ENCODE assay signal across 8 cellular contexts in the genomic region with DNA sequence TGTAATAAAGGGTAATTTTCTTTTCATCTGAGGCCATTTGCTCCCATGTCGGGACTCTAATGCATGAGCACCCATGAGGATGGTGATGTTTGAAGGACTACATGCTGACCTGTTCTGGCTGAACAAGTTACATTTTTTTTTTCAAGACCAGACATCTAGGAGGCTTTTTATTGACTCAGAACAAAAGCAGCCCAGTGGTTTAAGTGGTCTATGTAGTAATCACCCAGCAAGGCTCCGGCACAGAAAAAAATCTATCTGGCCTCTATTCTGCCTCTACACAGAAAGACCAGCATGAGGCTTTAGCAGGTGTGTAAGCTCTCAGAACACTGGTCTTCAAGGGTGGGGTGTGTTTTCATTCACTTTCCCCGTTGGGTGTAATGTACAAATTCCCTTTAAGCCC. TPM values are rescaled to one million over a fixed set of nuclear protein-coding genes. Genes with fewer than 3 reads are reported as not detected.
A peak's percentile ranks its signal among the peaks of the same experiment; 100 is the strongest.
DNase-seq lines count a peak whose midpoint lies in the region; ATAC-seq and TF ChIP-seq lines count a peak whose summit lies in the region.

No MANE protein-coding gene starts in this region.

- TF ChIP-seq CTCF in GM06990 (IDR thresholded peaks at IDR 0.05; ENCODE audit: insufficient read depth, low read length, poor library complexity, severe bottlenecking) = no peak
- TF ChIP-seq CTCF in CD8-positive, alpha-beta T cell (IDR thresholded peaks at IDR 0.05) = no peak
- no peak for TF ChIP-seq CTCF in lower lobe of right lung (IDR thresholded peaks at IDR 0.05)
- no peak for TF ChIP-seq CTCF in heart right ventricle (IDR thresholded peaks at IDR 0.05)

- H3K36me3 ChIP-seq in GM06990 (ENCODE audit: control insufficient read depth, insufficient read depth, low read length) = no peaks in the 10 kb centered on the region
- no peaks in the 10 kb centered on the region for H3K36me3 ChIP-seq in CD8-positive, alpha-beta T cell (ENCODE audit: insufficient read depth, low read length)
- no peaks in the 10 kb centered on the region for H3K36me3 ChIP-seq in lower lobe of right lung
- H3K36me3 ChIP-seq in heart right ventricle = no peaks in the 10 kb centered on the region

- no peak overlapping the region for H3K27ac Mint-ChIP-seq in CD8-positive, alpha-beta T cell

- ATAC-seq in GM21390 (IDR thresholded peaks at IDR 0.05; ENCODE audit: unreplicated experiment) (peak; percentile 80), HG03457 (IDR thresholded peaks at IDR 0.05; ENCODE audit: unreplicated experiment) (peak; percentile 82), lower lobe of right lung (no peak), heart right ventricle (no peak)
- ATAC-seq in CD8-positive, alpha-beta T cell = no peak

- no peak overlapping the region for H3K27ac ChIP-seq in CD8-positive, alpha-beta T cell (ENCODE audit: low read depth, low read length)
- H3K27ac ChIP-seq in lower lobe of right lung (no peak overlapping the region), heart right ventricle (no peak overlapping the region)

- H3K27me3 Mint-ChIP-seq in CD8-positive, alpha-beta T cell (ENCODE audit: low read depth) = no peaks in the 10 kb centered on the region

- H3K9me3 ChIP-seq in CD8-positive, alpha-beta T cell (ENCODE audit: low read length) = no peaks in the 10 kb centered on the region
- no peaks in the 10 kb centered on the region for H3K9me3 ChIP-seq in lower lobe of right lung
- no peaks in the 10 kb centered on the region for H3K9me3 ChIP-seq in heart right ventricle

- no peak overlapping the region for H3K4me3 Mint-ChIP-seq in CD8-positive, alpha-beta T cell

- H3K36me3 Mint-ChIP-seq in CD8-positive, alpha-beta T cell = peaks cover 6% of the 10 kb centered on the region

- peaks cover 73% of the 10 kb centered on the region for H3K4me1 Mint-ChIP-seq in CD8-positive, alpha-beta T cell (ENCODE audit: low read depth)

- 84 to 92% methylated on average over 3 of the region's 3 CpGs for WGBS in heart right ventricle, 2 donors

- intact Hi-C loops in CD8-positive, alpha-beta T cell (cut with DNase I, micrococcal nuclease) = loop anchor here (2.0 to 5.0 kb wide), 2 partner anchors 13 to 73 kb away; no protein-coding TSS in a partner anchor
- intact Hi-C loops in lower lobe of right lung (cut with DNase I) (no loop called here), heart right ventricle (cut with DNase I) (no loop called here)

- H3K4me3 ChIP-seq in GM06990 (replicated peaks; ENCODE audit: low read depth, low read length) (no peak overlapping the region), lower lobe of right lung (no peak overlapping the region), heart right ventricle (no peak overlapping the region)
- H3K4me3 ChIP-seq in CD8-positive, alpha-beta T cell (ENCODE audit: low read depth, low read length) = no peak overlapping the region

- H3K27me3 ChIP-seq in GM06990 (replicated peaks; ENCODE audit: control insufficient read depth, insufficient read depth, low read length) (no peaks in the 10 kb centered on the region), lower lobe of right lung (ENCODE audit: low read depth) (no peaks in the 10 kb centered on the region), heart right ventricle (no peaks in the 10 kb centered on the region)
- H3K27me3 ChIP-seq in CD8-positive, alpha-beta T cell (ENCODE audit: insufficient read depth, low read length) = no peaks in the 10 kb centered on the region

- DNase-seq in GM06990 (ENCODE audit: extremely low read depth, insufficient read length) (peak; percentile 39), astrocyte of the hippocampus (ENCODE audit: low read depth, low spot score) (peak; percentile 64), lower lobe of right lung (no peak), heart right ventricle (no peak)
- no peak for DNase-seq in CD8-positive, alpha-beta T cell
- DNase-seq in activated CD8-positive, alpha-beta memory T cell treated with anti-CD3 and anti-CD28 coated beads, Interleukin-2, amount 50 U/mL, for 4 hours = no peak

- peaks cover 5% of the 10 kb centered on the region for H3K4me1 ChIP-seq in CD8-positive, alpha-beta T cell (ENCODE audit: insufficient read depth, low read length)
- H3K4me1 ChIP-seq in lower lobe of right lung = no peaks in the 10 kb centered on the region
- H3K4me1 ChIP-seq in heart right ventricle = peaks cover 0 to 6% (median 0%) of the 10 kb centered on the region in 9 donors

- POLR2A ChIA-PET in CD8-positive, alpha-beta T cell (lab: Charles Lee) = interaction anchor here (0.6 to 1.7 kb wide), 2 partner anchors 21 to 276 kb away, joined by 3 to 6 read pairs; no protein-coding TSS in a partner anchor

- no peaks in the 10 kb centered on the region for H3K9me3 Mint-ChIP-seq in CD8-positive, alpha-beta T cell

- CTCF ChIA-PET in CD8-positive, alpha-beta T cell (lab: Charles Lee) = interaction anchor here (0.8 to 5.3 kb wide), 9 partner anchors 9 to 323 kb away, joined by 3 to 47 read pairs (median 7); no protein-coding TSS in a partner anchor

RNA-seq across cellular contexts. Expression of gene PLCXD2, which starts 15.8 kb away (rescaled TPM):
- total RNA-seq in CD8-positive, alpha-beta T cell = 10 to 100 TPM; 52.6 to 52.8 TPM
- total RNA-seq in lower lobe of right lung (8.0 TPM), heart right ventricle (10 to 100 TPM in 2 of 10 donors, 1 to 10 TPM in 7, under 1 TPM in 1; 0.96 to 19.7 (median 3.2) TPM)
- polyA plus RNA-seq in heart right ventricle = 1 to 10 TPM; 2.4 to 3.6 TPM

Comparison
In these comparisons a context has a peak if more than half of its experiments do, and no peak if none do; other contexts are left out.
1. DNase-seq: peak in GM06990 (single experiment) and astrocyte of the hippocampus (single experiment); none in CD8-positive, alpha-beta T cell (0 of 7), lower lobe of right lung (single experiment), heart right ventricle (0 of 2) and activated CD8-positive, alpha-beta memory T cell treated with anti-CD3 and anti-CD28 coated beads, Interleukin-2, amount 50 U/mL, for 4 hours (single experiment).
2. ATAC-seq: peak in GM21390 (single experiment) and HG03457 (single experiment); none in CD8-positive, alpha-beta T cell (single experiment), lower lobe of right lung (0 of 2) and heart right ventricle (0 of 8).
3. intact Hi-C loops: an anchor here in CD8-positive, alpha-beta T cell (2.0 to 5.0 kb wide); none called in lower lobe of right lung and heart right ventricle.